In genomic region chr10:121518321-121518720, GRCh38 we compare ENCODE assay signal across 15 cellular contexts.
DNase-seq lines count a peak whose midpoint lies in the region; ATAC-seq and TF ChIP-seq lines count a peak whose summit lies in the region.
"Had no signal": no experiment of that assay in that cellular context is flagged by ENCODE, and none has a peak within 500 bp of the region (broad histone marks: within the 10 kb centered on the region; RNA-seq: fewer than 3 reads in every experiment).

No MANE protein-coding gene starts in this region.

- H2BK12ac ChIP-seq in H9 (ENCODE audit: insufficient read length, low read depth, low read length), result no peak overlapping the region

- no peak overlapping the region for H2BK120ac ChIP-seq in H9 (ENCODE audit: low read depth, low read length, poor library complexity, severe bottlenecking)

- peaks cover 25 to 30% of the 10 kb centered on the region in 2 experiments for H3K4me1 Mint-ChIP-seq in H9
- H3K4me1 Mint-ChIP-seq in CD4-positive, alpha-beta T cell (ENCODE audit: low read depth), result no peaks in the 10 kb centered on the region
- H3K4me1 Mint-ChIP-seq in stimulated activated naive CD8-positive, alpha-beta T cell treated with anti-CD3 and anti-CD28 coated beads, Interleukin-15, amount 100 ng/mL, for 72 hours, result no peaks in the 10 kb centered on the region

- H3K4me2 ChIP-seq in H9 (ENCODE audit: insufficient read depth, insufficient read length, low read length), result no peak overlapping the region

- peak overlapping the region in 2 of 3 experiments; percentile 4 to 17; a peak in 1 of 7 replicates for H3K27ac Mint-ChIP-seq in H9
- H3K27ac Mint-ChIP-seq in CD4-positive, alpha-beta T cell, result no peak overlapping the region
- no peak overlapping the region for H3K27ac Mint-ChIP-seq in stimulated activated naive CD8-positive, alpha-beta T cell treated with anti-CD3 and anti-CD28 coated beads, Interleukin-15, amount 100 ng/mL, for 72 hours
- H3K27ac Mint-ChIP-seq: CD4-positive, alpha-beta memory T cell had no signal

- DNase-seq in H9 (no peak), midbrain (lab: John Stamatoyannopoulos, UW) (peak; percentile 23), left ventricle myocardium superior (no peak)
- no peak for DNase-seq in CD4-positive, alpha-beta T cell
- no peak for DNase-seq in stimulated activated naive CD8-positive, alpha-beta T cell treated with anti-CD3 and anti-CD28 coated beads, Interleukin-15, amount 100 ng/mL, for 72 hours
- DNase-seq: CD4-positive, alpha-beta memory T cell; COR-L47; DMS153; DND-41; GOT3; HCEC 1CT had no signal

- POLR2A ChIA-PET in CD4-positive, alpha-beta T cell (lab: Charles Lee), result no interaction called here

- no peaks in the 10 kb centered on the region for H3K9me3 Mint-ChIP-seq in H9
- H3K9me3 Mint-ChIP-seq in CD4-positive, alpha-beta T cell, result peaks cover 2% of the 10 kb centered on the region
- no peaks in the 10 kb centered on the region for H3K9me3 Mint-ChIP-seq in stimulated activated naive CD8-positive, alpha-beta T cell treated with anti-CD3 and anti-CD28 coated beads, Interleukin-15, amount 100 ng/mL, for 72 hours

- H3K27ac ChIP-seq in H9 (ENCODE audit: insufficient read length, low read depth, low read length) (no peak overlapping the region), cingulate gyrus (ENCODE audit: low read depth, low read length) (peak overlapping the region; percentile 89)
- no peak overlapping the region for H3K27ac ChIP-seq in CD4-positive, alpha-beta T cell (ENCODE audit: low read depth, low read length)
- H3K27ac ChIP-seq: C4-2B had no signal

- no peak overlapping the region for H4K5ac ChIP-seq in H9 (ENCODE audit: insufficient read length, low read depth, low read length)

- CTCF ChIA-PET in CD4-positive, alpha-beta T cell (lab: Charles Lee), result no interaction called here

- no peaks in the 10 kb centered on the region for H4K20me1 ChIP-seq in H9 (ENCODE audit: control insufficient read depth, insufficient read depth, insufficient read length)

- no peak overlapping the region for H3K4ac ChIP-seq in H9 (ENCODE audit: low read depth, low read length)

- no peaks in the 10 kb centered on the region for H3K9me3 ChIP-seq in H9 (ENCODE audit: control insufficient read depth, low read depth, low read length)
- no peaks in the 10 kb centered on the region for H3K9me3 ChIP-seq in CD4-positive, alpha-beta T cell (ENCODE audit: control insufficient read depth, low read length)

- H3K79me2 ChIP-seq in H9 (ENCODE audit: insufficient read depth, low read length), result peaks cover 7% of the 10 kb centered on the region; the same call in 1 of the 2 replicates

- H2BK20ac ChIP-seq in H9 (ENCODE audit: low read depth, low read length, poor library complexity, severe bottlenecking), result no peak overlapping the region

- peaks cover 3% of the 10 kb centered on the region; the same call in 1 of the 2 replicates for H3K4me1 ChIP-seq in H9 (ENCODE audit: insufficient read depth, low read length)

- no CpG with 5 or more reads among the region's 4 CpGs for WGBS in H9 (ENCODE audit: extremely low coverage, insufficient read length, low lambda C conversion rate)

- H2BK5ac ChIP-seq in H9 (ENCODE audit: insufficient read length, low read length), result no peak overlapping the region

- peaks cover 4% of the 10 kb centered on the region for H3K79me1 ChIP-seq in H9 (ENCODE audit: insufficient read depth, low read depth, low read length, poor library complexity, severe bottlenecking)

- ATAC-seq in GM19351 (IDR thresholded peaks at IDR 0.05; ENCODE audit: unreplicated experiment) (no peak), left ventricle myocardium superior (no peak)
- ATAC-seq in CD4-positive, alpha-beta T cell (ENCODE audit: poor library complexity), result no peak
- ATAC-seq in stimulated activated naive CD8-positive, alpha-beta T cell treated with anti-CD3 and anti-CD28 coated beads, Interleukin-15, amount 100 ng/mL, for 72 hours, result no peak
- ATAC-seq: GM12878 had no signal

- H3K14ac ChIP-seq in H9 (ENCODE audit: insufficient read depth, low read length), result no peak overlapping the region

- no peaks in the 10 kb centered on the region for H3K23me2 ChIP-seq in H9 (ENCODE audit: insufficient read length, low read depth, low read length, poor library complexity, severe bottlenecking)

- H4K91ac ChIP-seq in H9 (ENCODE audit: insufficient read length, low read depth, low read length), result no peak overlapping the region

- no peak overlapping the region for H3T11ph ChIP-seq in H9 (ENCODE audit: low read length)

- no peak overlapping the region for H2AFZ ChIP-seq in H9 (ENCODE audit: low read length)

- H3K27me3 Mint-ChIP-seq in H9 (ENCODE audit: low read depth), result no peaks in the 10 kb centered on the region
- H3K27me3 Mint-ChIP-seq in CD4-positive, alpha-beta T cell, result no peaks in the 10 kb centered on the region
- no peaks in the 10 kb centered on the region for H3K27me3 Mint-ChIP-seq in stimulated activated naive CD8-positive, alpha-beta T cell treated with anti-CD3 and anti-CD28 coated beads, Interleukin-15, amount 100 ng/mL, for 72 hours
- H3K27me3 Mint-ChIP-seq: CD4-positive, alpha-beta memory T cell had no signal

- H3K27me3 ChIP-seq in H9 (ENCODE audit: insufficient read depth, low read length), result no peaks in the 10 kb centered on the region
- no peaks in the 10 kb centered on the region for H3K27me3 ChIP-seq in CD4-positive, alpha-beta T cell (ENCODE audit: control insufficient read depth, insufficient read depth, low read length)

- no peak overlapping the region for H2BK15ac ChIP-seq in H9 (ENCODE audit: low read depth, low read length)

- H2AK5ac ChIP-seq in H9 (ENCODE audit: insufficient read length, low read length), result no peak overlapping the region

- no peak overlapping the region for H3K23ac ChIP-seq in H9 (ENCODE audit: insufficient read length, low read depth, low read length)

- H3K4me3 Mint-ChIP-seq in H9, result no peak overlapping the region
- H3K4me3 Mint-ChIP-seq in CD4-positive, alpha-beta T cell, result no peak overlapping the region
- no peak overlapping the region for H3K4me3 Mint-ChIP-seq in stimulated activated naive CD8-positive, alpha-beta T cell treated with anti-CD3 and anti-CD28 coated beads, Interleukin-15, amount 100 ng/mL, for 72 hours
- H3K4me3 Mint-ChIP-seq: CD4-positive, alpha-beta memory T cell had no signal

- H3K9ac ChIP-seq in H9 (ENCODE audit: extremely low read depth, insufficient read length, low read length), result no peak overlapping the region

- TF ChIP-seq CTCF in H9 (conservative IDR thresholded peaks at IDR 0.05), result no peak
- TF ChIP-seq CTCF in CD4-positive, alpha-beta T cell (IDR thresholded peaks at IDR 0.05), result no peak

- H3K56ac ChIP-seq in H9 (ENCODE audit: insufficient read length, low read depth, low read length), result no peak overlapping the region

- H3K18ac ChIP-seq in H9 (ENCODE audit: insufficient read length, low read depth, low read length), result no peak overlapping the region

- intact Hi-C loops in CD4-positive, alpha-beta T cell (cut with DNase I, micrococcal nuclease), result no loop called here
- intact Hi-C loops in left ventricle myocardium superior (cut with micrococcal nuclease), result no loop called here

- no peak overlapping the region for H4K8ac ChIP-seq in H9 (replicated peaks; ENCODE audit: insufficient read length, low read depth, low read length)

- H3K36me3 Mint-ChIP-seq in H9 (ENCODE audit: insufficient read depth in 1 of 3, low read depth in 3 of 3), result peaks cover 42 to 95% (median 92%) of the 10 kb centered on the region in 3 experiments
- no peaks in the 10 kb centered on the region for H3K36me3 Mint-ChIP-seq in CD4-positive, alpha-beta T cell (ENCODE audit: low read depth)
- H3K36me3 Mint-ChIP-seq: CD4-positive, alpha-beta memory T cell had no signal

Comparison
In these comparisons a context has a peak if more than half of its experiments do, and no peak if none do; other contexts are left out.
1. H3K27ac Mint-ChIP-seq: peak in H9 (2 of 3); none in CD4-positive, alpha-beta T cell (single experiment) and stimulated activated naive CD8-positive, alpha-beta T cell treated with anti-CD3 and anti-CD28 coated beads, Interleukin-15, amount 100 ng/mL, for 72 hours (0 of 2).